In the genomic region with DNA sequence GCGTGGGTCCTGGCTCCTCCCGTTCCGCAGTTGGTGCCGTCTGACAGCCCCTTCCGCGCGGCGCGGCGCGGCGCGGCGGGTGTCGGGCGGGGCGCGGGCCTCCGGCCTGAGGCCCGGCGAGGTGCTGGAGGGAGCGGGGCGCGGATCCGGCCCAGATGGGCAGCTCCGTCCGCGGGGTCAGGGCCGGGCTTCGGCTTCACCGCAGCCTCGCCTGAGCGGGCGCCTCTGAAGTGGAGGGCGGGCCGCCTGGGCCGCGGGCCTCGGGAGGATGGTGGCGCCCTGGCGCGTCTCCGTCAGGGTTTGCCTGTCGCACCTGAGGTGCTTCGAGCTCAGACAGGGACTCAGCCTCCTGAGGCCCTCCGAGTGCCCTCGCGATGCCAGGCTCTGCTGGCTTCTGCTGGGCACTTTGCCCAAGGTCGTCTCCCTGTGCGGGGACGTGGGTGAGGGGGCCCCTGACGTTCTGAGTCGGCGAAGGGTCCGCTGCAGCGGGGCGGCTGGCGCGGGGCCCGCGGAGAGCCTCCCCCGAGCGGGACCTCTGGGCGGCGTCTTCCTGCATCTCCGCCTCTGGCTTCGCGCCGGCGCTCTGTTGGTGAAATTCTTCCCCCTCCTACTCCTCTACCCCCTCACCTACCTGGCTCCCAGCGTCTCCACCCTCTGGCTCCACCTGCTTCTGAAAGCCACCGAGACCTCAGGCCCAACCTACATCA, we compare ENCODE assay signal across 8 cellular contexts. TPM values are rescaled to one million over a fixed set of nuclear protein-coding genes. Genes with fewer than 3 reads are reported as not detected.
DNase-seq lines count a peak whose midpoint lies in the region; TF ChIP-seq lines count a peak whose summit lies in the region.

No MANE protein-coding gene starts in this region.

- no peaks in the 10 kb centered on the region for H3K9me3 ChIP-seq in HAP-1
- H3K9me3 ChIP-seq in effector memory CD4-positive, alpha-beta T cell (ENCODE audit: control insufficient read depth, low read length), result no peaks in the 10 kb centered on the region

- H3K36me3 ChIP-seq in HAP-1 (replicated peaks), result peaks cover 10% of the 10 kb centered on the region; the same call in 1 of the 2 replicates
- no peaks in the 10 kb centered on the region for H3K36me3 ChIP-seq in effector memory CD4-positive, alpha-beta T cell (ENCODE audit: control insufficient read depth, insufficient read depth, low read length)

- no peaks in the 10 kb centered on the region for H3K27me3 ChIP-seq in HAP-1 (ENCODE audit: low read depth)
- no peaks in the 10 kb centered on the region for H3K27me3 ChIP-seq in effector memory CD4-positive, alpha-beta T cell (replicated peaks; ENCODE audit: control insufficient read depth, insufficient read depth, low read length, poor library complexity, severe bottlenecking)

- peak overlapping the region; percentile 50 for H3K4me3 ChIP-seq in HAP-1
- H3K4me3 ChIP-seq in effector memory CD4-positive, alpha-beta T cell (ENCODE audit: insufficient read depth, low read depth, low read length, poor library complexity, severe bottlenecking), result peak overlapping the region; percentile 68

- peak overlapping the region; percentile 75 for H3K27ac ChIP-seq in effector memory CD4-positive, alpha-beta T cell (ENCODE audit: insufficient read depth, low read length, poor library complexity, severe bottlenecking)

- peaks cover 23% of the 10 kb centered on the region for H3K4me1 ChIP-seq in HAP-1
- H3K4me1 ChIP-seq in effector memory CD4-positive, alpha-beta T cell (ENCODE audit: control insufficient read depth, insufficient read depth, low read length, poor library complexity, severe bottlenecking), result peaks cover 8% of the 10 kb centered on the region

- in situ Hi-C loops in HAP-1 (cut with MboI; ENCODE audit: low sequenced_read_pairs), result no loop called here

- TF ChIP-seq CTCF in GM10266 (IDR thresholded peaks at IDR 0.05; ENCODE audit: control insufficient read depth, insufficient read depth, low read depth, missing control alignments), result no peak

- peak; percentile 74 for DNase-seq in GM10266 (ENCODE audit: extremely low spot score)
- DNase-seq in HAP-1 (ENCODE audit: low spot score in 2 of 2), result peak in 1 of 2 experiments; percentile 56
- DNase-seq in NCI-H1105 (lab: John Stamatoyannopoulos, UW), result peak; percentile 61
- DNase-seq in activated CD4-positive, alpha-beta T cell treated with anti-CD3 and anti-CD28 coated beads, Interleukin-2, amount 50 U/mL, for 24 hours (ENCODE audit: low read depth in 1 of 2, low spot score in 1 of 2), result peak; percentile 30 to 49
- DNase-seq in effector memory CD4-positive, alpha-beta T cell, result peak; percentile 29 to 46 (median 39)
- peak; percentile 31 for DNase-seq in mucosa of gallbladder (ENCODE audit: low spot score)
- peak; percentile 15 to 19 for DNase-seq in stimulated activated CD8-positive, alpha-beta memory T cell treated with anti-CD3 and anti-CD28 coated beads, Interleukin-4, amount 100 ng/mL, for 4 hours (ENCODE audit: low read depth in 2 of 2, low spot score in 1 of 2)
- DNase-seq in epidermal melanocyte (ENCODE audit: insufficient read length, low spot score), result no peak

RNA-seq across cellular contexts. Expression of gene ADCK2, which starts 0.5 kb away (rescaled TPM):
- 22.4 TPM for total RNA-seq in mucosa of gallbladder

RNA-seq across cellular contexts. Expression of gene NDUFB2, which starts 23.3 kb away (rescaled TPM):
- 224 TPM for total RNA-seq in mucosa of gallbladder

RNA-seq across cellular contexts. Expression of gene DENND2A, which starts 32.6 kb away (rescaled TPM):
- 14.0 TPM for total RNA-seq in mucosa of gallbladder
